In the genomic region with DNA sequence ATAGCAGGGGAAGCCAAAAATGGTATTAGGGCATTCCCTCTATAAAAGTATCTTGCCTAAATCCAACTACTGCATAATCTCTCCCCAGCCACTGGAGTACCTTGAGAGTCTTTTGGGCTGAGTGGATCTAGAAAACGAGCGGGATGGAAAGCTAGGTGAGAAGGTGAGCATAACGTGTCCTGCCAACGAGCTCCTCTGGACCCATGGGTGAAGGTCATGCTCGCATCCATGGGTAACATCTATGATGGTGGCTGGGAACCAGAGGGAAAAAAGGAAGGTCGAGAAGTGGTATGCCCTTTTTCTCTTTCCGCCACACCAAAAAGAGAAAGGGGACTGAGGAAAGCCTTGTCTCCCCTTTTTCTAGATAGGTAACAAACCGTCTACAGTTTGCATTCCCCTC, we compare ENCODE assay signal across 19 cellular contexts.
DNase-seq lines count a peak whose midpoint lies in the region; ATAC-seq, FAIRE-seq and TF ChIP-seq lines count a peak whose summit lies in the region.
"Had no signal": no experiment of that assay in that cellular context is flagged by ENCODE, and none has a peak within 500 bp of the region (broad histone marks: within the 10 kb centered on the region; RNA-seq: fewer than 3 reads in every experiment).

No MANE protein-coding gene starts in this region.

- TF ChIP-seq RAD21 in Ishikawa (IDR thresholded peaks at IDR 0.05; ENCODE audit: low read depth) (no peak), GM12878 (IDR thresholded peaks at IDR 0.05; ENCODE audit: insufficient read depth, low read depth, low read length) (no peak)

- H3K79me2 ChIP-seq in GM12878 (ENCODE audit: control insufficient read depth, insufficient read depth, low read length), result no peaks in the 10 kb centered on the region

- DNase-seq in ELR (ENCODE audit: low read depth) (peak; percentile 13), GM12878 (ENCODE audit: low read depth, low spot score) (no peak), iris pigment epithelial cell (ENCODE audit: low read depth) (peak; percentile 20), body of pancreas (no peak)
- DNase-seq: activated B cell treated with CpG ODN at 0.5 μM for 24 hours; activated naive CD4-positive, alpha-beta T cell; DMS79 treated with DMSO at 0.1 percent for 48 hours; KBM-7; natural killer cell; NCI-H1105 treated with DMSO at 0.1 percent for 48 hours; Right ventricle myocardium superior; T-helper 2 cell; thyroid gland had no signal

- POLR2A ChIA-PET in GM12878 (lab: Charles Lee), result no interaction called here

- FAIRE-seq in GM12878 (lab: Jason Lieb, UNC), result no peak

- CTCF ChIA-PET in GM12878 (lab: Yijun Ruan, JAX), result no interaction called here

- WGBS in GM12878 (ENCODE audit: insufficient coverage, insufficient replicate concordance, low lambda C conversion rate, missing lambda C conversion rate), result 17% methylated on average over 8 of the region's 8 CpGs
- 40 to 57% methylated on average over 8 of the region's 8 CpGs for WGBS in body of pancreas, 2 donors

- H3K27me3 ChIP-seq in GM12878 (replicated peaks in 1 of 2; ENCODE audit: control insufficient read depth in 2 of 2, insufficient read depth in 2 of 2, low read length in 1 of 2), result no peaks in the 10 kb centered on the region
- no peaks in the 10 kb centered on the region for H3K27me3 ChIP-seq in body of pancreas
- H3K27me3 ChIP-seq: thyroid gland had no signal

- ATAC-seq in GM12878 (no peak), GM21367 (IDR thresholded peaks at IDR 0.05; ENCODE audit: unreplicated experiment) (no peak), body of pancreas (no peak), GM21825 (IDR thresholded peaks at IDR 0.05; ENCODE audit: unreplicated experiment) (no peak)
- ATAC-seq: natural killer cell; stimulated activated effector memory CD8-positive, alpha-beta T cell treated with anti-CD3 and anti-CD28 coated beads, Interleukin-12 subunit alpha, Interleukin-12 subunit beta, amount 100 ng/mL, for 72 hours had no signal

- no peak for TF ChIP-seq POLR2A in GM12878 (IDR thresholded peaks at IDR 0.05; ENCODE audit: low read depth, low read length)
- TF ChIP-seq POLR2A in body of pancreas (IDR thresholded peaks at IDR 0.05), result no peak

- H3K4me3 ChIP-seq in GM12878, result no peak overlapping the region
- H3K4me3 ChIP-seq in body of pancreas, result no peak overlapping the region
- H3K4me3 ChIP-seq: lung, smooth muscle cell, thyroid gland had no signal

- no peak for TF ChIP-seq EP300 in Ishikawa (IDR thresholded peaks at IDR 0.05; ENCODE audit: borderline replicate concordance)
- TF ChIP-seq EP300 in GM12878 (IDR thresholded peaks at IDR 0.05; ENCODE audit: borderline replicate concordance in 1 of 2, control insufficient read depth in 1 of 2, low read depth in 2 of 2, low read length in 2 of 2), result no peak

- no peaks in the 10 kb centered on the region for H4K20me1 ChIP-seq in GM12878 (ENCODE audit: control insufficient read depth, insufficient read depth)

- H2AFZ ChIP-seq in GM12878 (ENCODE audit: control insufficient read depth, low read depth, low read length), result no peak overlapping the region

- TF ChIP-seq CTCF in GM12878 (IDR thresholded peaks at IDR 0.05 in 2 of 3, conservative IDR thresholded peaks at IDR 0.05 in 1 of 3; ENCODE audit: control insufficient read depth in 2 of 3, extremely low read depth in 1 of 3, insufficient read depth in 1 of 3, low read depth in 3 of 3, low read length in 3 of 3) (no peak), body of pancreas (IDR thresholded peaks at IDR 0.05) (no peak)

- no peaks in the 10 kb centered on the region; the same call in 2 of the 3 replicates for H3K9me3 ChIP-seq in GM12878 (replicated peaks; ENCODE audit: control insufficient read depth, insufficient read depth, low read length)
- H3K9me3 ChIP-seq in body of pancreas, result peaks cover 0 to 27% (median 4%) of the 10 kb centered on the region in 3 donors
- H3K9me3 ChIP-seq: thyroid gland had no signal

- intact Hi-C loops in GM12878 (cut with micrococcal nuclease; ENCODE audit: unreplicated experiment) (no loop called here), body of pancreas (cut with DNase I) (no loop called here)

- H3K4me1 ChIP-seq in GM12878 (ENCODE audit: control insufficient read depth, insufficient read depth, low read length) (no peaks in the 10 kb centered on the region), body of pancreas (no peaks in the 10 kb centered on the region)
- H3K4me1 ChIP-seq: thyroid gland had no signal

- H3K9ac ChIP-seq in GM12878 (ENCODE audit: control insufficient read depth, insufficient read depth, low read length), result no peak overlapping the region

- RAD21 ChIA-PET in GM12878 (lab: Charles Lee; ENCODE audit: unreplicated experiment), result no interaction called here

- H3K27ac ChIP-seq in GM12878 (ENCODE audit: control insufficient read depth, insufficient read depth), result no peak overlapping the region
- H3K27ac ChIP-seq in body of pancreas, result no peak overlapping the region
- H3K27ac ChIP-seq: thyroid gland had no signal

- no peak overlapping the region for H3K4me2 ChIP-seq in GM12878 (ENCODE audit: control insufficient read depth, insufficient read depth)
- H3K4me2 ChIP-seq: smooth muscle cell had no signal

- H3K36me3 ChIP-seq in GM12878 (ENCODE audit: control insufficient read depth in 2 of 2, insufficient read depth in 2 of 2, low read length in 1 of 2), result no peaks in the 10 kb centered on the region
- no peaks in the 10 kb centered on the region for H3K36me3 ChIP-seq in body of pancreas (replicated peaks in 1 of 2; ENCODE audit: insufficient read depth in 1 of 2, low read depth in 2 of 2)
- H3K36me3 ChIP-seq: thyroid gland had no signal

- no TSS peak for BruUV-seq in GM12878 (replicated peaks; lab: Mats Ljungman, UMichigan)

- in situ Hi-C loops in GM12878 (cut with MboI), result no loop called here

- SMC1A ChIA-PET in GM12878 (lab: Charles Lee; ENCODE audit: uncharacterized antibody, unreplicated experiment), result no interaction called here

TF ChIP-seq in Ishikawa, 13 proteins besides CTCF, POLR2A, EP300 and RAD21 (continues in another document):
- TF ChIP-seq, protein P1, sequence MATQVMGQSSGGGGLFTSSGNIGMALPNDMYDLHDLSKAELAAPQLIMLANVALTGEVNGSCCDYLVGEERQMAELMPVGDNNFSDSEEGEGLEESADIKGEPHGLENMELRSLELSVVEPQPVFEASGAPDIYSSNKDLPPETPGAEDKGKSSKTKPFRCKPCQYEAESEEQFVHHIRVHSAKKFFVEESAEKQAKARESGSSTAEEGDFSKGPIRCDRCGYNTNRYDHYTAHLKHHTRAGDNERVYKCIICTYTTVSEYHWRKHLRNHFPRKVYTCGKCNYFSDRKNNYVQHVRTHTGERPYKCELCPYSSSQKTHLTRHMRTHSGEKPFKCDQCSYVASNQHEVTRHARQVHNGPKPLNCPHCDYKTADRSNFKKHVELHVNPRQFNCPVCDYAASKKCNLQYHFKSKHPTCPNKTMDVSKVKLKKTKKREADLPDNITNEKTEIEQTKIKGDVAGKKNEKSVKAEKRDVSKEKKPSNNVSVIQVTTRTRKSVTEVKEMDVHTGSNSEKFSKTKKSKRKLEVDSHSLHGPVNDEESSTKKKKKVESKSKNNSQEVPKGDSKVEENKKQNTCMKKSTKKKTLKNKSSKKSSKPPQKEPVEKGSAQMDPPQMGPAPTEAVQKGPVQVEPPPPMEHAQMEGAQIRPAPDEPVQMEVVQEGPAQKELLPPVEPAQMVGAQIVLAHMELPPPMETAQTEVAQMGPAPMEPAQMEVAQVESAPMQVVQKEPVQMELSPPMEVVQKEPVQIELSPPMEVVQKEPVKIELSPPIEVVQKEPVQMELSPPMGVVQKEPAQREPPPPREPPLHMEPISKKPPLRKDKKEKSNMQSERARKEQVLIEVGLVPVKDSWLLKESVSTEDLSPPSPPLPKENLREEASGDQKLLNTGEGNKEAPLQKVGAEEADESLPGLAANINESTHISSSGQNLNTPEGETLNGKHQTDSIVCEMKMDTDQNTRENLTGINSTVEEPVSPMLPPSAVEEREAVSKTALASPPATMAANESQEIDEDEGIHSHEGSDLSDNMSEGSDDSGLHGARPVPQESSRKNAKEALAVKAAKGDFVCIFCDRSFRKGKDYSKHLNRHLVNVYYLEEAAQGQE (IDR thresholded peaks at IDR 0.05; ENCODE audit: low read depth), result no peak

TF ChIP-seq in GM12878, 131 proteins besides CTCF, POLR2A, EP300 and RAD21:
- TF ChIP-seq, protein P2, sequence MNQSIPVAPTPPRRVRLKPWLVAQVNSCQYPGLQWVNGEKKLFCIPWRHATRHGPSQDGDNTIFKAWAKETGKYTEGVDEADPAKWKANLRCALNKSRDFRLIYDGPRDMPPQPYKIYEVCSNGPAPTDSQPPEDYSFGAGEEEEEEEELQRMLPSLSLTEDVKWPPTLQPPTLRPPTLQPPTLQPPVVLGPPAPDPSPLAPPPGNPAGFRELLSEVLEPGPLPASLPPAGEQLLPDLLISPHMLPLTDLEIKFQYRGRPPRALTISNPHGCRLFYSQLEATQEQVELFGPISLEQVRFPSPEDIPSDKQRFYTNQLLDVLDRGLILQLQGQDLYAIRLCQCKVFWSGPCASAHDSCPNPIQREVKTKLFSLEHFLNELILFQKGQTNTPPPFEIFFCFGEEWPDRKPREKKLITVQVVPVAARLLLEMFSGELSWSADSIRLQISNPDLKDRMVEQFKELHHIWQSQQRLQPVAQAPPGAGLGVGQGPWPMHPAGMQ (IDR thresholded peaks at IDR 0.05; ENCODE audit: borderline replicate concordance), result no peak
- 0 out of 2 replicates have a peak, but pooled peaks have one; percentile 27 for TF ChIP-seq YY1 (IDR thresholded peaks at IDR 0.05; ENCODE audit: low read depth, low read length)
- peak; percentile 97 for TF ChIP-seq CBX5 (IDR thresholded peaks at IDR 0.05; ENCODE audit: low read depth)

Comparison
In these comparisons a context has a peak if more than half of its experiments do, and no peak if none do; other contexts are left out.
1. DNase-seq: peak in ELR (single experiment) and iris pigment epithelial cell (single experiment); none in GM12878 (single experiment) and body of pancreas (0 of 4).